ENCODE assay signal across 1 cellular context in the genomic region with DNA sequence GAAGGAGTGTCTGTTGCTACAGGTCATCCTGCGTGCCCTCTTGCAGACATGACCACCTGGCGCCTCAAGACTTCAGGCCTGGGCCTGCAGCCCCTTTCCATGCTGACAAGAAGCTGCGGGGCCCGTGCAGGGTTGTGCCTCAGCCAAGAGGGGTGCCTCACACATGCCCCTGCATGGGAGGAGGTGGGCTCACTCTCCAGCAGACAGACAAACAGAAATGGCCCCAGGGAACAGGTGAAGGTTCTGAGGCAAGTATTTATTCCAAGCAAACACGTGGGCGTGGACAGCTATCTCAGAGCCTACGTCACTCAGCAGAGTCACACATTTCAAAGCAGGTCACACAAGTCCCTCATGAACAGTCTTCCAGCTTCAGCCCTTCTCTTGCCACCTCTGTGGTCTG.
TF ChIP-seq lines count a peak whose summit lies in the region.

No MANE protein-coding gene starts in this region.

TF ChIP-seq in HepG2, 621 proteins besides CTCF, POLR2A, EP300 and RAD21 (continued from another document and continues in another):
- TF ChIP-seq, protein P1, sequence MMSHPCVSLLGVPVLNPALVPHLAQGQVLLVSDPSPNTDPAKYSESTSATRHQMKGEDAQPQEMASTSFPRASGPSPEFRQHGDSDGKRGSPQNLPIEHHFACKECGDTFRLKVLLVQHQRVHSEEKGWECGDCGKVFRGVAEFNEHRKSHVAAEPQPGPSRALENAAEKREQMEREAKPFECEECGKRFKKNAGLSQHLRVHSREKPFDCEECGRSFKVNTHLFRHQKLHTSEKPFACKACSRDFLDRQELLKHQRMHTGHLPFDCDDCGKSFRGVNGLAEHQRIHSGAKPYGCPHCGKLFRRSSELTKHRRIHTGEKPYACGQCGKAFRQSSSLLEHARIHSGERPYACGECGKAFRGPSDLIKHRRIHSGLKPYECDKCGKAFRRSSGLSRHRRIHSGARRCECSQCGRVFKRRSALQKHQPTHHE (CRISPR knock-in tag; IDR thresholded peaks at IDR 0.05; ENCODE audit: borderline replicate concordance): no peak
- TF ChIP-seq ZNF674 (CRISPR knock-in tag; IDR thresholded peaks at IDR 0.05; ENCODE audit: low read depth) (no peak), ZNF292 (CRISPR knock-in tag; IDR thresholded peaks at IDR 0.05; ENCODE audit: borderline replicate concordance, low read depth) (0 out of 2 replicates have a peak, but pooled peaks have one; percentile 0), REXO4 (CRISPR knock-in tag; IDR thresholded peaks at IDR 0.05; ENCODE audit: borderline replicate concordance) (no peak), CENPT (CRISPR knock-in tag; IDR thresholded peaks at IDR 0.05; ENCODE audit: low read depth) (no peak), ZBTB7B (CRISPR knock-in tag; IDR thresholded peaks at IDR 0.05) (0 out of 2 replicates have a peak, but pooled peaks have one; percentile 61), ZNF563 (CRISPR knock-in tag; IDR thresholded peaks at IDR 0.05) (no peak), DPF2 (CRISPR knock-in tag; IDR thresholded peaks at IDR 0.05; ENCODE audit: borderline replicate concordance, low read depth) (no peak), ZNF839 (CRISPR knock-in tag; IDR thresholded peaks at IDR 0.05; ENCODE audit: borderline replicate concordance) (no peak), PHF5A (CRISPR knock-in tag; IDR thresholded peaks at IDR 0.05; ENCODE audit: low read depth, unreplicated experiment) (no peak), ZNF329 (CRISPR knock-in tag; IDR thresholded peaks at IDR 0.05; ENCODE audit: low read depth) (no peak), ZEB1 (IDR thresholded peaks at IDR 0.05; ENCODE audit: insufficient replicate concordance, low read depth) (no peak), CCAR2 (optimal IDR thresholded peaks at IDR 0.05; ENCODE audit: low read depth, low read length) (no peak), TP53 (CRISPR knock-in tag; conservative IDR thresholded peaks at IDR 0.05) (no peak), DNMT3B (CRISPR knock-in tag; conservative IDR thresholded peaks at IDR 0.05) (no peak), POGZ (CRISPR knock-in tag; IDR thresholded peaks at IDR 0.05) (0 out of 2 replicates have a peak, but pooled peaks have one; percentile 7), NFRKB (IDR thresholded peaks at IDR 0.05) (no peak), CBX2 (IDR thresholded peaks at IDR 0.05; ENCODE audit: low read depth, low read length) (no peak), CBX2 (CRISPR knock-in tag; IDR thresholded peaks at IDR 0.05; ENCODE audit: low read depth) (no peak), ZBTB38 (CRISPR knock-in tag; IDR thresholded peaks at IDR 0.05) (no peak), ZNF776 (CRISPR knock-in tag; IDR thresholded peaks at IDR 0.05) (no peak), JUND (CRISPR knock-in tag; IDR thresholded peaks at IDR 0.05) (no peak), HDAC1 (CRISPR knock-in tag; IDR thresholded peaks at IDR 0.05) (no peak), MBD4 (IDR thresholded peaks at IDR 0.05; ENCODE audit: borderline replicate concordance, low read length) (no peak), BRCA1 (CRISPR knock-in tag; IDR thresholded peaks at IDR 0.05) (no peak), ZFP82 (CRISPR knock-in tag; IDR thresholded peaks at IDR 0.05; ENCODE audit: borderline replicate concordance) (no peak), ZFP37 (CRISPR knock-in tag; IDR thresholded peaks at IDR 0.05; ENCODE audit: borderline replicate concordance) (no peak), SIN3B (IDR thresholded peaks at IDR 0.05; ENCODE audit: low read length) (no peak), SETDB1 (CRISPR knock-in tag; IDR thresholded peaks at IDR 0.05; ENCODE audit: borderline replicate concordance) (no peak)
- TF ChIP-seq, protein P2, sequence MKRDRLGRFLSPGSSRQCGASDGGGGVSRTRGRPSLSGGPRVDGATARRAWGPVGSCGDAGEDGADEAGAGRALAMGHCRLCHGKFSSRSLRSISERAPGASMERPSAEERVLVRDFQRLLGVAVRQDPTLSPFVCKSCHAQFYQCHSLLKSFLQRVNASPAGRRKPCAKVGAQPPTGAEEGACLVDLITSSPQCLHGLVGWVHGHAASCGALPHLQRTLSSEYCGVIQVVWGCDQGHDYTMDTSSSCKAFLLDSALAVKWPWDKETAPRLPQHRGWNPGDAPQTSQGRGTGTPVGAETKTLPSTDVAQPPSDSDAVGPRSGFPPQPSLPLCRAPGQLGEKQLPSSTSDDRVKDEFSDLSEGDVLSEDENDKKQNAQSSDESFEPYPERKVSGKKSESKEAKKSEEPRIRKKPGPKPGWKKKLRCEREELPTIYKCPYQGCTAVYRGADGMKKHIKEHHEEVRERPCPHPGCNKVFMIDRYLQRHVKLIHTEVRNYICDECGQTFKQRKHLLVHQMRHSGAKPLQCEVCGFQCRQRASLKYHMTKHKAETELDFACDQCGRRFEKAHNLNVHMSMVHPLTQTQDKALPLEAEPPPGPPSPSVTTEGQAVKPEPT (CRISPR knock-in tag; IDR thresholded peaks at IDR 0.05; ENCODE audit: low read depth): no peak
- TF ChIP-seq, protein P3, sequence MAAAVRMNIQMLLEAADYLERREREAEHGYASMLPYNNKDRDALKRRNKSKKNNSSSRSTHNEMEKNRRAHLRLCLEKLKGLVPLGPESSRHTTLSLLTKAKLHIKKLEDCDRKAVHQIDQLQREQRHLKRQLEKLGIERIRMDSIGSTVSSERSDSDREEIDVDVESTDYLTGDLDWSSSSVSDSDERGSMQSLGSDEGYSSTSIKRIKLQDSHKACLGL (CRISPR knock-in tag; IDR thresholded peaks at IDR 0.05): no peak
- TF ChIP-seq, protein P4, sequence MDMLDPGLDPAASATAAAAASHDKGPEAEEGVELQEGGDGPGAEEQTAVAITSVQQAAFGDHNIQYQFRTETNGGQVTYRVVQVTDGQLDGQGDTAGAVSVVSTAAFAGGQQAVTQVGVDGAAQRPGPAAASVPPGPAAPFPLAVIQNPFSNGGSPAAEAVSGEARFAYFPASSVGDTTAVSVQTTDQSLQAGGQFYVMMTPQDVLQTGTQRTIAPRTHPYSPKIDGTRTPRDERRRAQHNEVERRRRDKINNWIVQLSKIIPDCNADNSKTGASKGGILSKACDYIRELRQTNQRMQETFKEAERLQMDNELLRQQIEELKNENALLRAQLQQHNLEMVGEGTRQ (IDR thresholded peaks at IDR 0.05; ENCODE audit: low read depth, low read length): 0 out of 2 replicates have a peak, but pooled peaks have one; percentile 29
- TF ChIP-seq, protein P4 (CRISPR knock-in tag; IDR thresholded peaks at IDR 0.05; ENCODE audit: borderline replicate concordance): no peak; the same call in 1 of the 2 replicates
- TF ChIP-seq, protein P5, sequence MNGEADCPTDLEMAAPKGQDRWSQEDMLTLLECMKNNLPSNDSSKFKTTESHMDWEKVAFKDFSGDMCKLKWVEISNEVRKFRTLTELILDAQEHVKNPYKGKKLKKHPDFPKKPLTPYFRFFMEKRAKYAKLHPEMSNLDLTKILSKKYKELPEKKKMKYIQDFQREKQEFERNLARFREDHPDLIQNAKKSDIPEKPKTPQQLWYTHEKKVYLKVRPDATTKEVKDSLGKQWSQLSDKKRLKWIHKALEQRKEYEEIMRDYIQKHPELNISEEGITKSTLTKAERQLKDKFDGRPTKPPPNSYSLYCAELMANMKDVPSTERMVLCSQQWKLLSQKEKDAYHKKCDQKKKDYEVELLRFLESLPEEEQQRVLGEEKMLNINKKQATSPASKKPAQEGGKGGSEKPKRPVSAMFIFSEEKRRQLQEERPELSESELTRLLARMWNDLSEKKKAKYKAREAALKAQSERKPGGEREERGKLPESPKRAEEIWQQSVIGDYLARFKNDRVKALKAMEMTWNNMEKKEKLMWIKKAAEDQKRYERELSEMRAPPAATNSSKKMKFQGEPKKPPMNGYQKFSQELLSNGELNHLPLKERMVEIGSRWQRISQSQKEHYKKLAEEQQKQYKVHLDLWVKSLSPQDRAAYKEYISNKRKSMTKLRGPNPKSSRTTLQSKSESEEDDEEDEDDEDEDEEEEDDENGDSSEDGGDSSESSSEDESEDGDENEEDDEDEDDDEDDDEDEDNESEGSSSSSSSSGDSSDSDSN (CRISPR knock-in tag; IDR thresholded peaks at IDR 0.05): peak; percentile 25; the same call in 1 of the 2 replicates
- TF ChIP-seq, protein P6, sequence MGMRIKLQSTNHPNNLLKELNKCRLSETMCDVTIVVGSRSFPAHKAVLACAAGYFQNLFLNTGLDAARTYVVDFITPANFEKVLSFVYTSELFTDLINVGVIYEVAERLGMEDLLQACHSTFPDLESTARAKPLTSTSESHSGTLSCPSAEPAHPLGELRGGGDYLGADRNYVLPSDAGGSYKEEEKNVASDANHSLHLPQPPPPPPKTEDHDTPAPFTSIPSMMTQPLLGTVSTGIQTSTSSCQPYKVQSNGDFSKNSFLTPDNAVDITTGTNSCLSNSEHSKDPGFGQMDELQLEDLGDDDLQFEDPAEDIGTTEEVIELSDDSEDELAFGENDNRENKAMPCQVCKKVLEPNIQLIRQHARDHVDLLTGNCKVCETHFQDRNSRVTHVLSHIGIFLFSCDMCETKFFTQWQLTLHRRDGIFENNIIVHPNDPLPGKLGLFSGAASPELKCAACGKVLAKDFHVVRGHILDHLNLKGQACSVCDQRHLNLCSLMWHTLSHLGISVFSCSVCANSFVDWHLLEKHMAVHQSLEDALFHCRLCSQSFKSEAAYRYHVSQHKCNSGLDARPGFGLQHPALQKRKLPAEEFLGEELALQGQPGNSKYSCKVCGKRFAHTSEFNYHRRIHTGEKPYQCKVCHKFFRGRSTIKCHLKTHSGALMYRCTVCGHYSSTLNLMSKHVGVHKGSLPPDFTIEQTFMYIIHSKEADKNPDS (CRISPR knock-in tag; IDR thresholded peaks at IDR 0.05): no peak
- TF ChIP-seq, protein P7, sequence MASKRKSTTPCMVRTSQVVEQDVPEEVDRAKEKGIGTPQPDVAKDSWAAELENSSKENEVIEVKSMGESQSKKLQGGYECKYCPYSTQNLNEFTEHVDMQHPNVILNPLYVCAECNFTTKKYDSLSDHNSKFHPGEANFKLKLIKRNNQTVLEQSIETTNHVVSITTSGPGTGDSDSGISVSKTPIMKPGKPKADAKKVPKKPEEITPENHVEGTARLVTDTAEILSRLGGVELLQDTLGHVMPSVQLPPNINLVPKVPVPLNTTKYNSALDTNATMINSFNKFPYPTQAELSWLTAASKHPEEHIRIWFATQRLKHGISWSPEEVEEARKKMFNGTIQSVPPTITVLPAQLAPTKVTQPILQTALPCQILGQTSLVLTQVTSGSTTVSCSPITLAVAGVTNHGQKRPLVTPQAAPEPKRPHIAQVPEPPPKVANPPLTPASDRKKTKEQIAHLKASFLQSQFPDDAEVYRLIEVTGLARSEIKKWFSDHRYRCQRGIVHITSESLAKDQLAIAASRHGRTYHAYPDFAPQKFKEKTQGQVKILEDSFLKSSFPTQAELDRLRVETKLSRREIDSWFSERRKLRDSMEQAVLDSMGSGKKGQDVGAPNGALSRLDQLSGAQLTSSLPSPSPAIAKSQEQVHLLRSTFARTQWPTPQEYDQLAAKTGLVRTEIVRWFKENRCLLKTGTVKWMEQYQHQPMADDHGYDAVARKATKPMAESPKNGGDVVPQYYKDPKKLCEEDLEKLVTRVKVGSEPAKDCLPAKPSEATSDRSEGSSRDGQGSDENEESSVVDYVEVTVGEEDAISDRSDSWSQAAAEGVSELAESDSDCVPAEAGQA (IDR thresholded peaks at IDR 0.05; ENCODE audit: low read depth): no peak
- TF ChIP-seq, protein P7 (CRISPR knock-in tag; IDR thresholded peaks at IDR 0.05; ENCODE audit: borderline replicate concordance): no peak
- TF ChIP-seq, protein P8, sequence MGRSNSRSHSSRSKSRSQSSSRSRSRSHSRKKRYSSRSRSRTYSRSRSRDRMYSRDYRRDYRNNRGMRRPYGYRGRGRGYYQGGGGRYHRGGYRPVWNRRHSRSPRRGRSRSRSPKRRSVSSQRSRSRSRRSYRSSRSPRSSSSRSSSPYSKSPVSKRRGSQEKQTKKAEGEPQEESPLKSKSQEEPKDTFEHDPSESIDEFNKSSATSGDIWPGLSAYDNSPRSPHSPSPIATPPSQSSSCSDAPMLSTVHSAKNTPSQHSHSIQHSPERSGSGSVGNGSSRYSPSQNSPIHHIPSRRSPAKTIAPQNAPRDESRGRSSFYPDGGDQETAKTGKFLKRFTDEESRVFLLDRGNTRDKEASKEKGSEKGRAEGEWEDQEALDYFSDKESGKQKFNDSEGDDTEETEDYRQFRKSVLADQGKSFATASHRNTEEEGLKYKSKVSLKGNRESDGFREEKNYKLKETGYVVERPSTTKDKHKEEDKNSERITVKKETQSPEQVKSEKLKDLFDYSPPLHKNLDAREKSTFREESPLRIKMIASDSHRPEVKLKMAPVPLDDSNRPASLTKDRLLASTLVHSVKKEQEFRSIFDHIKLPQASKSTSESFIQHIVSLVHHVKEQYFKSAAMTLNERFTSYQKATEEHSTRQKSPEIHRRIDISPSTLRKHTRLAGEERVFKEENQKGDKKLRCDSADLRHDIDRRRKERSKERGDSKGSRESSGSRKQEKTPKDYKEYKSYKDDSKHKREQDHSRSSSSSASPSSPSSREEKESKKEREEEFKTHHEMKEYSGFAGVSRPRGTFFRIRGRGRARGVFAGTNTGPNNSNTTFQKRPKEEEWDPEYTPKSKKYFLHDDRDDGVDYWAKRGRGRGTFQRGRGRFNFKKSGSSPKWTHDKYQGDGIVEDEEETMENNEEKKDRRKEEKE (IDR thresholded peaks at IDR 0.05): no peak
- TF ChIP-seq, protein P9, sequence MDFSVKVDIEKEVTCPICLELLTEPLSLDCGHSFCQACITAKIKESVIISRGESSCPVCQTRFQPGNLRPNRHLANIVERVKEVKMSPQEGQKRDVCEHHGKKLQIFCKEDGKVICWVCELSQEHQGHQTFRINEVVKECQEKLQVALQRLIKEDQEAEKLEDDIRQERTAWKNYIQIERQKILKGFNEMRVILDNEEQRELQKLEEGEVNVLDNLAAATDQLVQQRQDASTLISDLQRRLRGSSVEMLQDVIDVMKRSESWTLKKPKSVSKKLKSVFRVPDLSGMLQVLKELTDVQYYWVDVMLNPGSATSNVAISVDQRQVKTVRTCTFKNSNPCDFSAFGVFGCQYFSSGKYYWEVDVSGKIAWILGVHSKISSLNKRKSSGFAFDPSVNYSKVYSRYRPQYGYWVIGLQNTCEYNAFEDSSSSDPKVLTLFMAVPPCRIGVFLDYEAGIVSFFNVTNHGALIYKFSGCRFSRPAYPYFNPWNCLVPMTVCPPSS (IDR thresholded peaks at IDR 0.05): no peak
